In genomic region chr3:72816843-72817485, GRCh38 we compare ENCODE assay signal across 15 cellular contexts. TPM values are rescaled to one million over a fixed set of nuclear protein-coding genes. Genes with fewer than 3 reads are reported as not detected.
DNase-seq lines count a peak whose midpoint lies in the region; ATAC-seq lines count a peak whose summit lies in the region.
"Had no signal": no experiment of that assay in that cellular context is flagged by ENCODE, and none has a peak within 500 bp of the region (broad histone marks: within the 10 kb centered on the region; RNA-seq: fewer than 3 reads in every experiment).

No MANE protein-coding gene starts in this region.

- peak overlapping the region; percentile 68 for H3K27ac Mint-ChIP-seq in activated naive CD8-positive, alpha-beta T cell treated with anti-CD3 and anti-CD28 coated beads for 36 hours
- no peak overlapping the region for H3K27ac Mint-ChIP-seq in immature natural killer cell
- H3K27ac Mint-ChIP-seq: natural killer cell treated with Interleukin-12 subunit alpha and Interleukin-12 subunit beta and Interleukin-15 and Interleukin-18, amount 100 ng/mL, for 72 hours had no signal

- peaks cover 39% of the 10 kb centered on the region for H3K36me3 Mint-ChIP-seq in activated naive CD8-positive, alpha-beta T cell treated with anti-CD3 and anti-CD28 coated beads for 36 hours
- peaks cover 12 to 27% (median 18%) of the 10 kb centered on the region in 3 donors for H3K36me3 Mint-ChIP-seq in immature natural killer cell

- H3K27me3 Mint-ChIP-seq in activated naive CD8-positive, alpha-beta T cell treated with anti-CD3 and anti-CD28 coated beads for 36 hours, result no peaks in the 10 kb centered on the region
- H3K27me3 Mint-ChIP-seq in immature natural killer cell (ENCODE audit: low read depth in 3 of 3), result no peaks in the 10 kb centered on the region
- H3K27me3 Mint-ChIP-seq: central memory CD8-positive, alpha-beta T cell; natural killer cell treated with Interleukin-12 subunit alpha and Interleukin-12 subunit beta and Interleukin-15 and Interleukin-18, amount 100 ng/mL, for 72 hours had no signal

- peaks cover 35% of the 10 kb centered on the region for H3K4me1 Mint-ChIP-seq in activated naive CD8-positive, alpha-beta T cell treated with anti-CD3 and anti-CD28 coated beads for 36 hours
- no peaks in the 10 kb centered on the region for H3K4me1 Mint-ChIP-seq in immature natural killer cell
- H3K4me1 Mint-ChIP-seq: central memory CD8-positive, alpha-beta T cell had no signal

- H3K4me3 Mint-ChIP-seq in activated naive CD8-positive, alpha-beta T cell treated with anti-CD3 and anti-CD28 coated beads for 36 hours, result no peak overlapping the region
- no peak overlapping the region for H3K4me3 Mint-ChIP-seq in immature natural killer cell
- H3K4me3 Mint-ChIP-seq: central memory CD8-positive, alpha-beta T cell; natural killer cell treated with Interleukin-12 subunit alpha and Interleukin-12 subunit beta and Interleukin-15 and Interleukin-18, amount 100 ng/mL, for 72 hours had no signal

- no peaks in the 10 kb centered on the region for H3K9me3 Mint-ChIP-seq in activated naive CD8-positive, alpha-beta T cell treated with anti-CD3 and anti-CD28 coated beads for 36 hours
- no peaks in the 10 kb centered on the region for H3K9me3 Mint-ChIP-seq in immature natural killer cell
- H3K9me3 Mint-ChIP-seq: central memory CD8-positive, alpha-beta T cell; natural killer cell treated with Interleukin-12 subunit alpha and Interleukin-12 subunit beta and Interleukin-15 and Interleukin-18, amount 100 ng/mL, for 72 hours had no signal

- peak; percentile 44 for ATAC-seq in GM21390 (IDR thresholded peaks at IDR 0.05; ENCODE audit: unreplicated experiment)
- peak; percentile 40 for ATAC-seq in HG03139 (IDR thresholded peaks at IDR 0.05; ENCODE audit: unreplicated experiment)
- ATAC-seq: heart right ventricle, HepG2, Panc1 had no signal

- peak in 2 of 3 experiments; percentile 32 to 58 for DNase-seq in NCI-H1417 (lab: John Stamatoyannopoulos, UW)
- DNase-seq in NCI-H1417 treated with DMSO at 0.1 percent for 48 hours (lab: John Stamatoyannopoulos, UW), result no peak
- DNase-seq in activated naive CD8-positive, alpha-beta T cell treated with anti-CD3 and anti-CD28 coated beads for 36 hours, result peak; percentile 24
- DNase-seq in immature natural killer cell, result no peak
- DNase-seq in AML-193 (lab: John Stamatoyannopoulos, UW), result no peak
- DNase-seq in NCI-H226, result no peak
- DNase-seq: 8988T; heart right ventricle; stimulated activated CD4-positive, alpha-beta T cell treated with anti-CD3 and anti-CD28 coated beads, Interleukin-4, amount 100 ng/mL, for 4 hours had no signal

RNA-seq across cellular contexts. Expression of gene SHQ1, which starts 31.3 kb away (rescaled TPM):
- total RNA-seq in activated naive CD8-positive, alpha-beta T cell treated with anti-CD3 and anti-CD28 coated beads for 36 hours, result 10 to 100 TPM; 38.9 to 40.0 TPM
- polyA plus RNA-seq in immature natural killer cell, result 10 to 100 TPM; 12.4 to 27.4 (median 15.3) TPM

Comparison
In these comparisons a context has a peak if more than half of its experiments do, and no peak if none do; other contexts are left out.
1. DNase-seq: peak in NCI-H1417 (2 of 3) and activated naive CD8-positive, alpha-beta T cell treated with anti-CD3 and anti-CD28 coated beads for 36 hours (single experiment); none in NCI-H1417 treated with DMSO at 0.1 percent for 48 hours (single experiment), immature natural killer cell (0 of 3), AML-193 (0 of 2) and NCI-H226 (single experiment).